In the genomic region with DNA sequence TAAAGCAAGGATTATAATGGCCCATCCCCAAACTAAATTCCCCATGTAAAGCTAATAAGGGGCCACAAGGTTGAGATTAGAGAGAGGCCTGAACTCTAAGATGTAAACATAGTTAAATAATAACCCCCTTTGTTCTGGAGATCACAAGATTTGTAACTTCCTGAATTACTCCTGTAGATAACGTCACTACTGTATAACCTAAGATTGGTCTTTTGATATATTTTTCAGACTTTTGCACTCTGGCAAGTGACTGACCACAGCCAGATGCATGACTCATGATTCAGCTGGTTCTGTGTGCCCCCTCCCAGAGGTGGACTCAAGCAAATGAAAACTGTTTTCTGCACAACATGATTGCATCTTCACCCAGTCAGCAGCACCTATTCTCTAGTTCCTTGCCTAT, we compare ENCODE assay signal across 23 cellular contexts.
DNase-seq lines count a peak whose midpoint lies in the region; ATAC-seq and TF ChIP-seq lines count a peak whose summit lies in the region.
"Had no signal": no experiment of that assay in that cellular context is flagged by ENCODE, and none has a peak within 500 bp of the region (broad histone marks: within the 10 kb centered on the region; RNA-seq: fewer than 3 reads in every experiment).

No MANE protein-coding gene starts in this region.

- no peak overlapping the region for H3K4me3 Mint-ChIP-seq in progenitor cell of endocrine pancreas (ENCODE audit: low read depth)
- H3K4me3 Mint-ChIP-seq in activated T-helper 2 cell treated with anti-CD3 and anti-CD28 coated beads, Interferon-gamma antibody, Interleukin-2, Interleukin-4, amounts not matched to agents 10 μg/mL and 5 μg/mL and 100 μg/mL, durations not matched to agents 14 hours and 24 hours and 36 hours (ENCODE audit: low read depth) = no peak overlapping the region
- H3K4me3 Mint-ChIP-seq: B cell; CD8-positive, alpha-beta T cell had no signal

- no peak for TF ChIP-seq CTCF in progenitor cell of endocrine pancreas (IDR thresholded peaks at IDR 0.05; ENCODE audit: unreplicated experiment)

- H3K36me3 Mint-ChIP-seq in progenitor cell of endocrine pancreas (ENCODE audit: insufficient read depth) = peaks cover 11% of the 10 kb centered on the region
- no peaks in the 10 kb centered on the region for H3K36me3 Mint-ChIP-seq in activated T-helper 2 cell treated with anti-CD3 and anti-CD28 coated beads, Interferon-gamma antibody, Interleukin-2, Interleukin-4, amounts not matched to agents 10 μg/mL and 5 μg/mL and 100 μg/mL, durations not matched to agents 14 hours and 24 hours and 36 hours (ENCODE audit: low read depth)
- H3K36me3 Mint-ChIP-seq: CD8-positive, alpha-beta T cell; naive B cell had no signal

- peaks cover 32% of the 10 kb centered on the region for H3K4me1 Mint-ChIP-seq in progenitor cell of endocrine pancreas (ENCODE audit: low read depth)
- H3K4me1 Mint-ChIP-seq in activated T-helper 2 cell treated with anti-CD3 and anti-CD28 coated beads, Interferon-gamma antibody, Interleukin-2, Interleukin-4, amounts not matched to agents 10 μg/mL and 5 μg/mL and 100 μg/mL, durations not matched to agents 14 hours and 24 hours and 36 hours (ENCODE audit: low read depth) = no peaks in the 10 kb centered on the region
- H3K4me1 Mint-ChIP-seq: B cell, naive B cell had no signal

- ATAC-seq in GM18861 (IDR thresholded peaks at IDR 0.05; ENCODE audit: unreplicated experiment) = no peak
- ATAC-seq: CD8-positive, alpha-beta T cell; heart left ventricle; left lobe of liver had no signal

- H3K27me3 Mint-ChIP-seq in progenitor cell of endocrine pancreas = no peaks in the 10 kb centered on the region
- no peaks in the 10 kb centered on the region for H3K27me3 Mint-ChIP-seq in activated T-helper 2 cell treated with anti-CD3 and anti-CD28 coated beads, Interferon-gamma antibody, Interleukin-2, Interleukin-4, amounts not matched to agents 10 μg/mL and 5 μg/mL and 100 μg/mL, durations not matched to agents 14 hours and 24 hours and 36 hours (ENCODE audit: low read depth)
- H3K27me3 Mint-ChIP-seq: B cell, naive B cell had no signal

- intact Hi-C loops in activated T-helper 2 cell treated with anti-CD3 and anti-CD28 coated beads, Interferon-gamma antibody, Interleukin-2, Interleukin-4, amounts not matched to agents 10 μg/mL and 5 μg/mL and 100 μg/mL, durations not matched to agents 14 hours and 24 hours and 36 hours (cut with micrococcal nuclease) = no loop called here

- DNase-seq in ELF-1 (ENCODE audit: low read depth, low spot score) (peak; percentile 34), RKO (ENCODE audit: low spot score) (peak; percentile 2), iris pigment epithelial cell (ENCODE audit: low read depth) (peak; percentile 2), progenitor cell of endocrine pancreas (ENCODE audit: low spot score, unreplicated experiment) (no peak), pons (ENCODE audit: low spot score) (no peak)
- no peak for DNase-seq in activated T-helper 2 cell treated with anti-CD3 and anti-CD28 coated beads, Interferon-gamma antibody, Interleukin-2, Interleukin-4, amounts not matched to agents 10 μg/mL and 5 μg/mL and 100 μg/mL, durations not matched to agents 14 hours and 24 hours and 36 hours (ENCODE audit: low spot score)
- DNase-seq in activated effector memory CD4-positive, alpha-beta T cell treated with Interleukin-2 at 50 U/mL for 16 hours = no peak
- DNase-seq: activated CD4-positive, alpha-beta T cell treated with anti-CD3 and anti-CD28 coated beads for 4 hours; activated T-cell treated with anti-CD3 and anti-CD28 coated beads, Interleukin-2, amount 50 U/mL, for 1 hour; CD8-positive, alpha-beta T cell; effector memory CD4-positive, alpha-beta T cell; GDM1; heart left ventricle; naive B cell; NCI-H1436; NCI-H2107; NCI-H446; nucleus accumbens; stimulated activated CD4-positive, alpha-beta T cell treated with anti-CD3 and anti-CD28 coated beads, Interleukin-1b, Interleukin-23, amount 100 ng/mL, for 48 hours; stimulated activated CD8-positive, alpha-beta memory T cell treated with anti-CD3 and anti-CD28 coated beads, Interleukin-4, amount 100 ng/mL, for 48 hours had no signal

- peak overlapping the region; percentile 89 for H3K27ac Mint-ChIP-seq in progenitor cell of endocrine pancreas
- no peak overlapping the region for H3K27ac Mint-ChIP-seq in activated T-helper 2 cell treated with anti-CD3 and anti-CD28 coated beads, Interferon-gamma antibody, Interleukin-2, Interleukin-4, amounts not matched to agents 10 μg/mL and 5 μg/mL and 100 μg/mL, durations not matched to agents 14 hours and 24 hours and 36 hours
- H3K27ac Mint-ChIP-seq: B cell; CD8-positive, alpha-beta T cell had no signal

- H3K9me3 Mint-ChIP-seq in progenitor cell of endocrine pancreas (ENCODE audit: low read depth) = peaks cover 13% of the 10 kb centered on the region
- peaks cover 29% of the 10 kb centered on the region for H3K9me3 Mint-ChIP-seq in activated T-helper 2 cell treated with anti-CD3 and anti-CD28 coated beads, Interferon-gamma antibody, Interleukin-2, Interleukin-4, amounts not matched to agents 10 μg/mL and 5 μg/mL and 100 μg/mL, durations not matched to agents 14 hours and 24 hours and 36 hours

Comparison
In these comparisons a context has a peak if more than half of its experiments do, and no peak if none do; other contexts are left out.
1. DNase-seq: peak in ELF-1 (single experiment), RKO (single experiment) and iris pigment epithelial cell (single experiment); none in progenitor cell of endocrine pancreas (single experiment), activated T-helper 2 cell treated with anti-CD3 and anti-CD28 coated beads, Interferon-gamma antibody, Interleukin-2, Interleukin-4, amounts not matched to agents 10 μg/mL and 5 μg/mL and 100 μg/mL, durations not matched to agents 14 hours and 24 hours and 36 hours (single experiment), activated effector memory CD4-positive, alpha-beta T cell treated with Interleukin-2 at 50 U/mL for 16 hours (single experiment) and pons (single experiment).